Comparison of ENCODE assay signal across 11 cellular contexts in the genomic region with DNA sequence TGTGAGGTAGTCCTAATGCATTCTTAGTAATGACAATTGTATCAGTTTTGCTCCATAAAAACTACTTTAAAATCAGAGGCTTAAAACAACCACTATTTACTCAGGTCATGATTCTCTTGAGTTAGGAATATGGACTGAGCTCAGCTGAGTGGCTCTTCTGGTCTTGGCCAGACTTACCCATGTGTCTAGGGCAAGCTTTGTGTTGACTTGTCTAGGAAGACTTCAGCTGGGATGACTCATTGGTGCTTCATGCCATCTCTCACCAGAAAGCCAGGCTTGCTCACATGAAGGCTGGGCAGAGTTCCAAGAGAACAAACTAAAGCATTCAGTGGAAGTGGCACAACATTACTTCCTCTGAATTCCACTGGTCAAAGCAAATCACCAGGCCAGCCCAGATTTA.
DNase-seq lines count a peak whose midpoint lies in the region; ATAC-seq and TF ChIP-seq lines count a peak whose summit lies in the region.
"Had no signal": no experiment of that assay in that cellular context is flagged by ENCODE, and none has a peak within 500 bp of the region (broad histone marks: within the 10 kb centered on the region; RNA-seq: fewer than 3 reads in every experiment).

No MANE protein-coding gene starts in this region.

- DNase-seq in CD1c-positive myeloid dendritic cell (ENCODE audit: extremely low spot score) (peak; percentile 5), HT-29 (ENCODE audit: low spot score) (peak; percentile 52), RWPE1 (ENCODE audit: low spot score) (peak; percentile 90), fibroblast of the conjunctiva (ENCODE audit: low read depth) (peak; percentile 29), left lung (no peak), SK-N-DZ (ENCODE audit: low spot score) (no peak), HuH-7 (ENCODE audit: low spot score) (no peak), dedifferentiated amniotic fluid mesenchymal stem cell (ENCODE audit: extremely low spot score) (no peak)
- DNase-seq: immature natural killer cell, NCI-H2107, ovary had no signal

- CTCF ChIA-PET in RWPE1 (lab: Yijun Ruan, JAX): interaction anchor here (0.6 to 1.8 kb wide), 3 partner anchors 11 to 1698 kb away, joined by 3 to 4 read pairs (median 4); no protein-coding TSS in a partner anchor

- peaks cover 0 to 24% of the 10 kb centered on the region in 2 donors for H3K27me3 ChIP-seq in left lung
- H3K27me3 ChIP-seq: ovary had no signal

- POLR2A ChIA-PET in RWPE1 (lab: Yijun Ruan, JAX; ENCODE audit: low non-redundant PET): no interaction called here

- no peak for TF ChIP-seq CTCF in RWPE1 (conservative IDR thresholded peaks at IDR 0.05; ENCODE audit: low read depth)
- no peak for TF ChIP-seq CTCF in left lung (IDR thresholded peaks at IDR 0.05)

- intact Hi-C loops in left lung (cut with DNase I): loop anchor here in 1 of 2 donors (10.0 kb wide), 1 partner anchor 317 kb away; no protein-coding TSS in a partner anchor

- no peak overlapping the region for H3K4me3 ChIP-seq in left lung
- H3K4me3 ChIP-seq: ovary had no signal

- ATAC-seq in left lung: no peak

- H3K4me1 ChIP-seq in left lung: no peaks in the 10 kb centered on the region

- no peak overlapping the region for H3K27ac ChIP-seq in RWPE1
- H3K27ac ChIP-seq in left lung: no peak overlapping the region
- H3K27ac ChIP-seq: ovary had no signal

- no peaks in the 10 kb centered on the region for H3K36me3 ChIP-seq in left lung
- H3K36me3 ChIP-seq: ovary had no signal

- H3K9me3 ChIP-seq in left lung: peaks cover 0 to 5% of the 10 kb centered on the region in 2 donors
- H3K9me3 ChIP-seq: ovary had no signal

Comparison
In these comparisons a context has a peak if more than half of its experiments do, and no peak if none do; other contexts are left out.
1. DNase-seq: peak in CD1c-positive myeloid dendritic cell (single experiment), HT-29 (single experiment), RWPE1 (single experiment) and fibroblast of the conjunctiva (single experiment); none in left lung (0 of 2), SK-N-DZ (single experiment), HuH-7 (single experiment) and dedifferentiated amniotic fluid mesenchymal stem cell (single experiment).